11 cellular contexts compared by ENCODE assay signal in the genomic region with DNA sequence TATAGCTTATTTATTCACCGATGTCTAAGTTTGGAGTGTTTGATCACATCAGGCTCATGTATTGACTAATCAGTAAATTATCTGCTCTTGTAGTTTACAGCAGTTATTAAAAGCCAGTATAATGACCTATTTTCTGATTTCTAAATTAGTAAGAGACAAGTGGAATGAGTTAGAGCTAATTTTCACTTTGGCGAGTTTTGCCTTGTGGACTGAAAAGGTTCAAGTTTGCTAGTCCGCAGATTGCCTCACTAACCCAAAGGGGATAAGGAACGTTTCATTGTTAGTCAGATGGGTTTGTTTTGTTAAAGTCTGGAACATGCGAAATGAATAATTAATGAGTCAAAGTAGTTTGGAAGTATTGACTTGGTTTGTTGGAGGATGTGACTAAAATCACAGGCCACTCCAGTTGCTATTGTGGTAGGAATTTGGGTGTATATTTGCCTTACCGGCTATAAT. TPM values are rescaled to one million over a fixed set of nuclear protein-coding genes. Genes with fewer than 3 reads are reported as not detected.
A peak's percentile ranks its signal among the peaks of the same experiment; 100 is the strongest.
DNase-seq lines count a peak whose midpoint lies in the region; ATAC-seq, FAIRE-seq and TF ChIP-seq lines count a peak whose summit lies in the region.
"Had no signal": no experiment of that assay in that cellular context is flagged by ENCODE, and none has a peak within 500 bp of the region (broad histone marks: within the 10 kb centered on the region; RNA-seq: fewer than 3 reads in every experiment).

No MANE protein-coding gene starts in this region.

- RAD21 ChIA-PET in GM12878 (lab: Charles Lee; ENCODE audit: unreplicated experiment), result interaction anchor here (0.8 to 3.1 kb wide), 14 partner anchors 11 to 448 kb away, joined by 3 to 20 read pairs (median 6); partner anchors contain the start of gene SMARCA2

- CTCF ChIA-PET in GM12878 (lab: Yijun Ruan, JAX), result interaction anchor here (0.9 to 2.7 kb wide), 13 partner anchors 13 to 175 kb away, joined by 3 to 12 read pairs (median 4); no protein-coding TSS in a partner anchor

- POLR2A ChIA-PET in GM12878 (lab: Charles Lee), result interaction anchor here (1.0 to 1.9 kb wide), 4 partner anchors 11 to 118 kb away, joined by 3 to 9 read pairs (median 4); no protein-coding TSS in a partner anchor

- FAIRE-seq in GM12878 (lab: Jason Lieb, UNC), result peak; percentile 77
- FAIRE-seq: colon had no signal

- peaks cover 30% of the 10 kb centered on the region for H3K79me2 ChIP-seq in GM12878 (ENCODE audit: control insufficient read depth, insufficient read depth, low read length)
- H3K79me2 ChIP-seq in parathyroid adenoma, result peaks cover 2% of the 10 kb centered on the region

- ATAC-seq in GM18861 (IDR thresholded peaks at IDR 0.05; ENCODE audit: unreplicated experiment) (peak; percentile 29), HG02840 (IDR thresholded peaks at IDR 0.05; ENCODE audit: low FRiP score, unreplicated experiment) (peak; percentile 53), GM12878 (peak; percentile 58)

- H3K4me1 ChIP-seq in GM12878 (ENCODE audit: control insufficient read depth, insufficient read depth, low read length) (peaks cover 33% of the 10 kb centered on the region), parathyroid adenoma (peaks cover 7% of the 10 kb centered on the region), esophagus squamous epithelium (peaks cover 0 to 16% (median 0%) of the 10 kb centered on the region in 3 donors)

- H3K27ac ChIP-seq in GM12878 (ENCODE audit: control insufficient read depth, insufficient read depth) (peak overlapping the region; percentile 78), parathyroid adenoma (peak overlapping the region; percentile 78), esophagus squamous epithelium (no peak overlapping the region)

- 0% methylated on average over 6 of the region's 6 CpGs for WGBS in GM12878 (ENCODE audit: insufficient coverage, insufficient replicate concordance, low lambda C conversion rate, missing lambda C conversion rate)
- WGBS in esophagus squamous epithelium, 2 donors, result 45 to 51% methylated on average over 6 of the region's 6 CpGs

- H4K20me1 ChIP-seq in GM12878 (ENCODE audit: control insufficient read depth, insufficient read depth), result 0 out of 2 replicates have a peak, but pooled peaks cover 2% of the 10 kb centered on the region

- H3K4me3 ChIP-seq in GM12878, result no peak overlapping the region
- no peak overlapping the region for H3K4me3 ChIP-seq in parathyroid adenoma (ENCODE audit: low read depth, low read length)
- H3K4me3 ChIP-seq in esophagus squamous epithelium, result no peak overlapping the region
- H3K4me3 ChIP-seq: lung had no signal

- H2AFZ ChIP-seq in GM12878 (ENCODE audit: control insufficient read depth, low read depth, low read length) (no peak overlapping the region), parathyroid adenoma (no peak overlapping the region)

- TF ChIP-seq RAD21 in GM12878 (IDR thresholded peaks at IDR 0.05; ENCODE audit: insufficient read depth, low read depth, low read length), result no peak

- in situ Hi-C loops in GM12878 (cut with MboI), result loop anchor here (5.0 kb wide), 1 partner anchor 178 kb away; no protein-coding TSS in a partner anchor

- no peak for TF ChIP-seq CTCF in GM12878 (IDR thresholded peaks at IDR 0.05 in 2 of 3, conservative IDR thresholded peaks at IDR 0.05 in 1 of 3; ENCODE audit: control insufficient read depth in 2 of 3, extremely low read depth in 1 of 3, insufficient read depth in 1 of 3, low read depth in 3 of 3, low read length in 3 of 3)
- TF ChIP-seq CTCF in parathyroid adenoma (IDR thresholded peaks at IDR 0.05), result no peak
- no peak for TF ChIP-seq CTCF in esophagus squamous epithelium (IDR thresholded peaks at IDR 0.05)

- H3K9me3 ChIP-seq in GM12878 (replicated peaks; ENCODE audit: control insufficient read depth, insufficient read depth, low read length), result no peaks in the 10 kb centered on the region
- no peaks in the 10 kb centered on the region for H3K9me3 ChIP-seq in parathyroid adenoma (ENCODE audit: control insufficient read depth, low read length)
- H3K9me3 ChIP-seq in esophagus squamous epithelium, result no peaks in the 10 kb centered on the region

- H3K36me3 ChIP-seq in GM12878 (ENCODE audit: control insufficient read depth in 2 of 2, insufficient read depth in 2 of 2, low read length in 1 of 2), result peaks cover 9 to 40% of the 10 kb centered on the region in 2 experiments
- H3K36me3 ChIP-seq in parathyroid adenoma (ENCODE audit: control insufficient read depth, insufficient read depth, low read length), result no peaks in the 10 kb centered on the region
- peaks cover 0 to 70% (median 13%) of the 10 kb centered on the region in 3 donors for H3K36me3 ChIP-seq in esophagus squamous epithelium

- H3K9ac ChIP-seq in GM12878 (ENCODE audit: control insufficient read depth, insufficient read depth, low read length), result no peak overlapping the region
- H3K9ac ChIP-seq in parathyroid adenoma, result no peak overlapping the region

- BruUV-seq in GM12878 (replicated peaks; lab: Mats Ljungman, UMichigan), result no TSS peak

- DNase-seq in GM12878 (ENCODE audit: low read depth, low spot score) (peak; percentile 77), NCI-H1436 (lab: John Stamatoyannopoulos, UW) (no peak), esophagus squamous epithelium (lab: John Stamatoyannopoulos, UW) (no peak), MV-4-11 (lab: John Stamatoyannopoulos, UW) (no peak), Ammon's horn (ENCODE audit: low spot score) (no peak)
- DNase-seq: NCI-H748 treated with DMSO at 0.1 percent for 48 hours had no signal

- no peaks in the 10 kb centered on the region for H3K27me3 ChIP-seq in GM12878 (replicated peaks in 1 of 2; ENCODE audit: control insufficient read depth in 2 of 2, insufficient read depth in 2 of 2, low read length in 1 of 2)
- no peaks in the 10 kb centered on the region for H3K27me3 ChIP-seq in parathyroid adenoma (ENCODE audit: control insufficient read depth, insufficient read depth, low read length)
- H3K27me3 ChIP-seq in esophagus squamous epithelium, result no peaks in the 10 kb centered on the region

- SMC1A ChIA-PET in GM12878 (lab: Charles Lee; ENCODE audit: uncharacterized antibody, unreplicated experiment), result interaction anchor here (0.8 to 5.8 kb wide), 25 partner anchors 7 to 327 kb away, joined by 3 to 45 read pairs (median 7); partner anchors contain the start of gene SMARCA2

- TF ChIP-seq EP300 in GM12878 (IDR thresholded peaks at IDR 0.05; ENCODE audit: borderline replicate concordance in 1 of 2, control insufficient read depth in 1 of 2, low read depth in 2 of 2, low read length in 2 of 2), result peak; percentile 87 to 89; a peak in 3 of 4 replicates

- TF ChIP-seq POLR2A in GM12878 (IDR thresholded peaks at IDR 0.05; ENCODE audit: low read depth, low read length) (no peak), esophagus squamous epithelium (IDR thresholded peaks at IDR 0.05) (no peak)

- H3K4me2 ChIP-seq in GM12878 (ENCODE audit: control insufficient read depth, insufficient read depth) (peak overlapping the region; percentile 64), parathyroid adenoma (ENCODE audit: low read length) (peak overlapping the region; percentile 71)

- intact Hi-C loops in GM12878 (cut with micrococcal nuclease; ENCODE audit: unreplicated experiment) (loop anchor here (2.0 kb wide), 4 partner anchors 32 to 176 kb away; no protein-coding TSS in a partner anchor), esophagus squamous epithelium (cut with DNase I) (no loop called here)

TF ChIP-seq in GM12878, 131 proteins besides CTCF, POLR2A, EP300 and RAD21 (continues in another document):
- no peak for TF ChIP-seq ZNF217 (IDR thresholded peaks at IDR 0.05)
- peak; percentile 79 for TF ChIP-seq IKZF1 (conservative IDR thresholded peaks at IDR 0.05)
- 0 out of 2 replicates have a peak, but pooled peaks have one; percentile 39 for TF ChIP-seq JUND (IDR thresholded peaks at IDR 0.05; ENCODE audit: low read depth, low read length)
- peak; percentile 72; the same call in 1 of the 2 replicates for TF ChIP-seq ATF7 (IDR thresholded peaks at IDR 0.05; ENCODE audit: low read depth)
- TF ChIP-seq ZZZ3 (IDR thresholded peaks at IDR 0.05; ENCODE audit: control insufficient read depth, insufficient read length, low read depth), result no peak
- no peak for TF ChIP-seq SMC3 (IDR thresholded peaks at IDR 0.05; ENCODE audit: borderline replicate concordance, low read length)
- no peak for TF ChIP-seq ASH2L (IDR thresholded peaks at IDR 0.05; ENCODE audit: borderline replicate concordance, low read depth)
- TF ChIP-seq, protein P1, sequence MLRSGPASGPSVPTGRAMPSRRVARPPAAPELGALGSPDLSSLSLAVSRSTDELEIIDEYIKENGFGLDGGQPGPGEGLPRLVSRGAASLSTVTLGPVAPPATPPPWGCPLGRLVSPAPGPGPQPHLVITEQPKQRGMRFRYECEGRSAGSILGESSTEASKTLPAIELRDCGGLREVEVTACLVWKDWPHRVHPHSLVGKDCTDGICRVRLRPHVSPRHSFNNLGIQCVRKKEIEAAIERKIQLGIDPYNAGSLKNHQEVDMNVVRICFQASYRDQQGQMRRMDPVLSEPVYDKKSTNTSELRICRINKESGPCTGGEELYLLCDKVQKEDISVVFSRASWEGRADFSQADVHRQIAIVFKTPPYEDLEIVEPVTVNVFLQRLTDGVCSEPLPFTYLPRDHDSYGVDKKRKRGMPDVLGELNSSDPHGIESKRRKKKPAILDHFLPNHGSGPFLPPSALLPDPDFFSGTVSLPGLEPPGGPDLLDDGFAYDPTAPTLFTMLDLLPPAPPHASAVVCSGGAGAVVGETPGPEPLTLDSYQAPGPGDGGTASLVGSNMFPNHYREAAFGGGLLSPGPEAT (IDR thresholded peaks at IDR 0.05; ENCODE audit: low read depth), result no peak; the same call in 1 of the 2 replicates
- TF ChIP-seq GABPA (IDR thresholded peaks at IDR 0.05; ENCODE audit: low read depth), result peak; percentile 76

RNA-seq across cellular contexts. Expression of gene SMARCA2, which starts 40.1 kb away (rescaled TPM):
- 820 and 827 TPM in 2 replicates for total RNA-seq in GM12878 (2013; cell fraction: nucleolus; rRNA removed)
- total RNA-seq in GM12878 (2014; rRNA removed), result 208 and 234 TPM in 2 replicates
- 317 and 320 TPM in 2 replicates for total RNA-seq in GM12878 (2014; rRNA removed; fragmentation: Illumina TruSeq; extraction: Trizol)
- 387 and 392 TPM in 2 replicates for total RNA-seq in GM12878 (2021)
- 128 TPM for polyA plus RNA-seq in GM12878 (2011; ENCODE audit: low read depth)
- 208 and 240 TPM in 2 replicates for polyA plus RNA-seq in GM12878 (2011; rRNA removed)
- polyA plus RNA-seq in GM12878 (2011; cell fraction: cytosol; rRNA removed), result 186 and 193 TPM in 2 replicates
- polyA plus RNA-seq in GM12878 (2011; cell fraction: nucleus; rRNA removed), result 252 and 269 TPM in 2 replicates
- 176 and 191 TPM in 2 replicates for polyA plus RNA-seq in GM12878 (2012)
- polyA plus RNA-seq in GM12878 (2014; fragmentation: Illumina TruSeq; extraction: Trizol), result 254 and 331 TPM in 2 replicates
- 100 to 1,000 TPM; 100 to 130 TPM for polyA plus RNA-seq in GM12878 (2014; fragmentation: Nextera tagmentation; extraction: Ambion mirVana)
- 138 and 146 TPM in 2 replicates for polyA plus RNA-seq in GM12878 (2014; rRNA removed)
- polyA plus RNA-seq in GM12878 (2016; fragmentation: Nextera tagmentation; extraction: Ambion mirVana), result 100 to 1,000 TPM; 184 to 200 TPM
- 444 and 518 TPM in 2 replicates for polyA minus RNA-seq in GM12878 (2011; rRNA and poly(A)+ RNA removed)
- 90.7 and 105 TPM in 2 replicates for polyA minus RNA-seq in GM12878 (2011; cell fraction: cytosol; rRNA and poly(A)+ RNA removed)
- polyA minus RNA-seq in GM12878 (2011; cell fraction: nucleus; rRNA and poly(A)+ RNA removed), result 447 and 727 TPM in 2 replicates
- 10 to 100 TPM; 51.0 to 93.3 (median 64.1) TPM for total RNA-seq in esophagus squamous epithelium

Comparison
In these comparisons a context has a peak if more than half of its experiments do, and no peak if none do; other contexts are left out.
1. H3K27ac ChIP-seq: peak in GM12878 (single experiment) and parathyroid adenoma (single experiment); none in esophagus squamous epithelium (0 of 4).
2. Peak in every context shown above with its lines, with median percentiles within 50 percentile points of each other: ATAC-seq.